ENCODE assay signal across 10 cellular contexts in the genomic region with DNA sequence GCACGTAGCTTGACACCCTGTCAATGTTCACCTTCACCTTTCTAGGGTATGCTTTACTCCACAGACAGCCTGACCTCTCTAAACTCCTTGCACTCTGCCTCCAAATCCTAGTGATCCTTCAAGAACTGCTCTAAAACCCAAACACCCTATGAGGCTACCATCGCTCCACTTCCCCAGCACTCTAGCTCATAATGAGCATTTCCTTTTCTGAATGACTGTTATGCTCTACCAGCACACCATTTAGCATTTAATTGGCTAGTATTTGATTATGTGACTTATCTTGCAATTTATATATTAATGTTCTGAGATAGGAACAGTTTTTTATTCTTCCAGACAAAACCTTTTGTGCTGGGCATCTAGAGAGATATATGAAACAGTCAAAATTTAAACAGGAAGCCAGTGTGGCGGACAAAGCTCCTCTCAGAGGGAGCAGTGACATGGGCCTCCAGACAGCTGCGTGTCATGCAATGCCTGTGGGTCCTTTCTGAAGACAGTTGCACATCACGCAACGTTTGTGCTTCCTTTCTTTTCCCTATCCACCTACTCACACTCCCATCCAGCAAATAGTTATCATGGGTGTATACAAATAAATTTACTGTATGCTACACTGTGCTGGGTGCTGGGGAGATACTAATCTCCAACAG.
DNase-seq lines count a peak whose midpoint lies in the region; ATAC-seq lines count a peak whose summit lies in the region.
"Had no signal": no experiment of that assay in that cellular context is flagged by ENCODE, and none has a peak within 500 bp of the region (broad histone marks: within the 10 kb centered on the region; RNA-seq: fewer than 3 reads in every experiment).

No MANE protein-coding gene starts in this region.

- H3K27ac Mint-ChIP-seq in naive B cell, result peak overlapping the region; percentile 84 to 98 (median 95)

- peaks cover 29 to 36% of the 10 kb centered on the region in 2 donors for H3K36me3 Mint-ChIP-seq in naive B cell

- H3K9me3 Mint-ChIP-seq in naive B cell, result peaks cover 0 to 2% (median 0%) of the 10 kb centered on the region in 7 donors

- peak overlapping the region; percentile 79 to 95 (median 89) for H3K4me3 Mint-ChIP-seq in naive B cell

- no peak for DNase-seq in naive B cell
- DNase-seq in HUDEP-2 (lab: John Stamatoyannopoulos, UW; ENCODE audit: unreplicated experiment in 76 of 76), result no peak
- no peak for DNase-seq in left cardiac atrium
- DNase-seq in dermis blood vessel endothelial cell, result no peak
- DNase-seq: activated T-cell treated with anti-CD3 and anti-CD28 coated beads for 4 hours, pancreas, RPMI8226 had no signal

- intact Hi-C loops in left cardiac atrium (cut with DNase I), result loop anchor here in 1 of 2 donors (10.0 kb wide), 1 partner anchor 206 kb away; no protein-coding TSS in a partner anchor

- H3K4me1 Mint-ChIP-seq in naive B cell, result peaks cover 74 to 85% (median 85%) of the 10 kb centered on the region in 3 donors

- no peaks in the 10 kb centered on the region for H3K27me3 Mint-ChIP-seq in naive B cell

- ATAC-seq in GM18907 (IDR thresholded peaks at IDR 0.05; ENCODE audit: unreplicated experiment), result peak; percentile 49
- peak; percentile 38 for ATAC-seq in GM21737 (IDR thresholded peaks at IDR 0.05; ENCODE audit: unreplicated experiment)
- peak; percentile 42 for ATAC-seq in HG03442 (IDR thresholded peaks at IDR 0.05; ENCODE audit: unreplicated experiment)
- peak; percentile 20 to 34 for ATAC-seq in naive B cell (ENCODE audit: low read depth in 2 of 2)
- ATAC-seq in left cardiac atrium, result no peak
- ATAC-seq: pancreas had no signal

Comparison
In these comparisons a context has a peak if more than half of its experiments do, and no peak if none do; other contexts are left out.
1. ATAC-seq: peak in GM18907 (single experiment), GM21737 (single experiment), HG03442 (single experiment) and naive B cell (2 of 2); none in left cardiac atrium (0 of 2).